Comparison of ENCODE assay signal across 23 cellular contexts in the genomic region with DNA sequence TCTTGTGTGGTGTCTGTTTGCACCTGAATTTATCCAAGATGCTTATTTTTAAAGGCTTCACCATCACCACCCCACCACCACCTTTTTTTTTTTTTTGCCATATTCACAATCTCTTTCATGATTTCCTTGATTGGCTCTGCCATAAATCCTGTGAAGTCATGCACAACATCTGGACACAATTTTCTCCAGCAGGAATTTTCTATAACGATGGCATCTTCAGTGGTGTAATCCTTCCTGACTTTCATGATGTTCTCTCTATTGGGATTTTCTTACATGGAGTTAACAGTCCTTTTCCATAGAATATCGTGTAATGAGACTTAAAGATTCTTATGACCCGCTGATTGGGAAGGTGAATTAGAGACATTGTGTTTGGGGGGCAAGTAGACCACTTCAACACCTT. TPM values are rescaled to one million over a fixed set of nuclear protein-coding genes. Genes with fewer than 3 reads are reported as not detected.
DNase-seq lines count a peak whose midpoint lies in the region; ATAC-seq and TF ChIP-seq lines count a peak whose summit lies in the region.
"Had no signal": no experiment of that assay in that cellular context is flagged by ENCODE, and none has a peak within 500 bp of the region (broad histone marks: within the 10 kb centered on the region; RNA-seq: fewer than 3 reads in every experiment).

No MANE protein-coding gene starts in this region.

- no peak overlapping the region for H3K4me3 ChIP-seq in smooth muscle cell
- H3K4me3 ChIP-seq: gastrocnemius medialis, lower lobe of right lung, thoracic aorta had no signal

- TF ChIP-seq CTCF in HFFc6 (IDR thresholded peaks at IDR 0.05) (no peak), nephron progenitor cell (IDR thresholded peaks at IDR 0.05) (no peak), smooth muscle cell (IDR thresholded peaks at IDR 0.05; ENCODE audit: borderline replicate concordance, insufficient read depth, poor library complexity, severe bottlenecking) (no peak)

- POLR2A ChIA-PET in activated naive CD8-positive, alpha-beta T cell treated with anti-CD3 and anti-CD28 coated beads, Interleukin-2, amount 10 ng/mL, durations not matched to agents 7 days and 5 days (lab: Charles Lee): no interaction called here

- peak overlapping the region; percentile 46 to 90 for H3K4me3 Mint-ChIP-seq in activated T-cell treated with anti-CD3 and anti-CD28 coated beads, Interleukin-2, amount 50 U/mL, for 72 hours
- no peak overlapping the region for H3K4me3 Mint-ChIP-seq in activated T-cell treated with anti-CD3 and anti-CD28 coated beads, Interleukin-2, amount 50 U/mL, for 4 hours
- H3K4me3 Mint-ChIP-seq in HFFc6 (no peak overlapping the region; the same call in 1 of the 2 replicates), nephron progenitor cell (no peak overlapping the region)
- peak overlapping the region; percentile 3 for H3K4me3 Mint-ChIP-seq in activated naive CD8-positive, alpha-beta T cell treated with anti-CD3 and anti-CD28 coated beads, Interleukin-2, amount 10 ng/mL, durations not matched to agents 7 days and 5 days
- H3K4me3 Mint-ChIP-seq: activated CD4-positive, alpha-beta memory T cell treated with anti-CD3 and anti-CD28 coated beads, Interleukin-2, amount 10 ng/mL, durations not matched to agents 7 days and 5 days; CD14-positive monocyte had no signal

- H3K4me2 ChIP-seq in smooth muscle cell: no peak overlapping the region

- peaks cover 11 to 29% of the 10 kb centered on the region in 2 donors for H3K36me3 Mint-ChIP-seq in activated T-cell treated with anti-CD3 and anti-CD28 coated beads, Interleukin-2, amount 50 U/mL, for 72 hours (ENCODE audit: insufficient read depth in 2 of 2)
- H3K36me3 Mint-ChIP-seq in activated T-cell treated with anti-CD3 and anti-CD28 coated beads, Interleukin-2, amount 50 U/mL, for 4 hours (ENCODE audit: insufficient read depth): peaks cover 34% of the 10 kb centered on the region
- H3K36me3 Mint-ChIP-seq in HFFc6 (ENCODE audit: low read depth) (peaks cover 21% of the 10 kb centered on the region), nephron progenitor cell (ENCODE audit: low read depth) (peaks cover 53% of the 10 kb centered on the region)
- peaks cover 42% of the 10 kb centered on the region for H3K36me3 Mint-ChIP-seq in activated naive CD8-positive, alpha-beta T cell treated with anti-CD3 and anti-CD28 coated beads, Interleukin-2, amount 10 ng/mL, durations not matched to agents 7 days and 5 days

- no peak for ATAC-seq in activated T-cell treated with anti-CD3 and anti-CD28 coated beads, Interleukin-2, amount 50 U/mL, for 72 hours (replicated peaks in 1 of 2)
- ATAC-seq in activated T-cell treated with anti-CD3 and anti-CD28 coated beads, Interleukin-2, amount 50 U/mL, for 4 hours: no peak
- no peak for ATAC-seq in activated naive CD8-positive, alpha-beta T cell treated with anti-CD3 and anti-CD28 coated beads, Interleukin-2, amount 10 ng/mL, durations not matched to agents 7 days and 5 days (ENCODE audit: low read depth)
- no peak for ATAC-seq in GM21515 (IDR thresholded peaks at IDR 0.05; ENCODE audit: unreplicated experiment)
- ATAC-seq: gastrocnemius medialis, lower lobe of right lung, right cardiac atrium had no signal

- WGBS in smooth muscle cell (ENCODE audit: low lambda C conversion rate): 81% methylated on average over 3 of the region's 3 CpGs

- no peaks in the 10 kb centered on the region for H3K36me3 ChIP-seq in smooth muscle cell (ENCODE audit: low read depth)
- H3K36me3 ChIP-seq: gastrocnemius medialis, lower lobe of right lung, thoracic aorta had no signal

- no peaks in the 10 kb centered on the region for H3K9me3 ChIP-seq in smooth muscle cell (replicated peaks; ENCODE audit: low read depth)
- H3K9me3 ChIP-seq: gastrocnemius medialis, lower lobe of right lung, thoracic aorta had no signal

- peaks cover 88% of the 10 kb centered on the region for H3K79me2 ChIP-seq in smooth muscle cell (ENCODE audit: low read depth)

- peaks cover 94% of the 10 kb centered on the region for H3K4me1 Mint-ChIP-seq in activated T-cell treated with anti-CD3 and anti-CD28 coated beads, Interleukin-2, amount 50 U/mL, for 72 hours (ENCODE audit: low read depth)
- H3K4me1 Mint-ChIP-seq in activated T-cell treated with anti-CD3 and anti-CD28 coated beads, Interleukin-2, amount 50 U/mL, for 4 hours (ENCODE audit: low read depth): peaks cover 82% of the 10 kb centered on the region
- H3K4me1 Mint-ChIP-seq in HFFc6 (ENCODE audit: low read depth): peaks cover 57% of the 10 kb centered on the region
- H3K4me1 Mint-ChIP-seq in activated naive CD8-positive, alpha-beta T cell treated with anti-CD3 and anti-CD28 coated beads, Interleukin-2, amount 10 ng/mL, durations not matched to agents 7 days and 5 days: peaks cover 45% of the 10 kb centered on the region
- H3K4me1 Mint-ChIP-seq in nephron progenitor cell: peaks cover 18% of the 10 kb centered on the region

- H2AFZ ChIP-seq in smooth muscle cell (ENCODE audit: low read depth): no peak overlapping the region

- H3K9ac ChIP-seq in smooth muscle cell (ENCODE audit: low read depth): no peak overlapping the region

- H3K9me3 Mint-ChIP-seq in activated T-cell treated with anti-CD3 and anti-CD28 coated beads, Interleukin-2, amount 50 U/mL, for 72 hours: no peaks in the 10 kb centered on the region
- no peaks in the 10 kb centered on the region for H3K9me3 Mint-ChIP-seq in activated T-cell treated with anti-CD3 and anti-CD28 coated beads, Interleukin-2, amount 50 U/mL, for 4 hours
- H3K9me3 Mint-ChIP-seq in HFFc6: no peaks in the 10 kb centered on the region
- H3K9me3 Mint-ChIP-seq in activated naive CD8-positive, alpha-beta T cell treated with anti-CD3 and anti-CD28 coated beads, Interleukin-2, amount 10 ng/mL, durations not matched to agents 7 days and 5 days: no peaks in the 10 kb centered on the region
- H3K9me3 Mint-ChIP-seq in nephron progenitor cell: no peaks in the 10 kb centered on the region
- H3K9me3 Mint-ChIP-seq: activated CD4-positive, alpha-beta memory T cell treated with anti-CD3 and anti-CD28 coated beads, Interleukin-2, amount 10 ng/mL, durations not matched to agents 7 days and 5 days; CD14-positive monocyte had no signal

- DNase-seq in activated T-cell treated with anti-CD3 and anti-CD28 coated beads, Interleukin-2, amount 50 U/mL, for 72 hours: no peak
- no peak for DNase-seq in activated T-cell treated with anti-CD3 and anti-CD28 coated beads, Interleukin-2, amount 50 U/mL, for 4 hours
- DNase-seq in HFFc6: no peak
- no peak for DNase-seq in activated naive CD8-positive, alpha-beta T cell treated with anti-CD3 and anti-CD28 coated beads, Interleukin-2, amount 10 ng/mL, durations not matched to agents 7 days and 5 days
- no peak for DNase-seq in nephron progenitor cell
- DNase-seq in smooth muscle cell (lab: John Stamatoyannopoulos, UW; ENCODE audit: unreplicated experiment): no peak
- DNase-seq in NCI-H82 (lab: John Stamatoyannopoulos, UW): no peak
- DNase-seq: ACHN; activated CD4-positive, alpha-beta memory T cell treated with anti-CD3 and anti-CD28 coated beads, Interleukin-2, amount 10 ng/mL, durations not matched to agents 7 days and 5 days; activated T-cell treated with anti-CD3 and anti-CD28 coated beads, Interleukin-2, amount 50 U/mL, for 48 hours; amygdala; DMS153; gastrocnemius medialis; GF-D8; KBM-7; lower lobe of right lung; NCI-H1694 treated with DMSO at 0.1 percent for 48 hours; NCI-H226; right cardiac atrium; SHP77 had no signal

- H3K27me3 ChIP-seq in smooth muscle cell (ENCODE audit: low read depth): no peaks in the 10 kb centered on the region
- H3K27me3 ChIP-seq: gastrocnemius medialis had no signal

- no peak overlapping the region for H3K27ac ChIP-seq in smooth muscle cell (ENCODE audit: low read depth)
- H3K27ac ChIP-seq: gastrocnemius medialis, lower lobe of right lung, thoracic aorta had no signal

- no peaks in the 10 kb centered on the region for H3K4me1 ChIP-seq in smooth muscle cell (ENCODE audit: low read depth)

- peak overlapping the region; percentile 92 for H3K27ac Mint-ChIP-seq in activated T-cell treated with anti-CD3 and anti-CD28 coated beads, Interleukin-2, amount 50 U/mL, for 72 hours
- H3K27ac Mint-ChIP-seq in HFFc6 (peak overlapping the region; percentile 39; the same call in 1 of the 2 replicates), nephron progenitor cell (peak overlapping the region; percentile 64)
- peak overlapping the region; percentile 52 for H3K27ac Mint-ChIP-seq in activated naive CD8-positive, alpha-beta T cell treated with anti-CD3 and anti-CD28 coated beads, Interleukin-2, amount 10 ng/mL, durations not matched to agents 7 days and 5 days
- H3K27ac Mint-ChIP-seq: activated CD4-positive, alpha-beta memory T cell treated with anti-CD3 and anti-CD28 coated beads, Interleukin-2, amount 10 ng/mL, durations not matched to agents 7 days and 5 days; CD14-positive monocyte had no signal

- no peaks in the 10 kb centered on the region for H3K27me3 Mint-ChIP-seq in activated T-cell treated with anti-CD3 and anti-CD28 coated beads, Interleukin-2, amount 50 U/mL, for 72 hours (ENCODE audit: low read depth)
- H3K27me3 Mint-ChIP-seq in activated T-cell treated with anti-CD3 and anti-CD28 coated beads, Interleukin-2, amount 50 U/mL, for 4 hours (ENCODE audit: low read depth): no peaks in the 10 kb centered on the region
- H3K27me3 Mint-ChIP-seq in HFFc6 (ENCODE audit: insufficient read depth) (no peaks in the 10 kb centered on the region), nephron progenitor cell (ENCODE audit: low read depth, poor library complexity) (no peaks in the 10 kb centered on the region)
- no peaks in the 10 kb centered on the region for H3K27me3 Mint-ChIP-seq in activated naive CD8-positive, alpha-beta T cell treated with anti-CD3 and anti-CD28 coated beads, Interleukin-2, amount 10 ng/mL, durations not matched to agents 7 days and 5 days
- H3K27me3 Mint-ChIP-seq: activated CD4-positive, alpha-beta memory T cell treated with anti-CD3 and anti-CD28 coated beads, Interleukin-2, amount 10 ng/mL, durations not matched to agents 7 days and 5 days had no signal

- no peaks in the 10 kb centered on the region for H3F3A ChIP-seq in smooth muscle cell (ENCODE audit: low read depth)

- H4K20me1 ChIP-seq in smooth muscle cell (ENCODE audit: low read depth): peaks cover 88% of the 10 kb centered on the region

RNA-seq across cellular contexts. Expression of a gene that starts 17.8 kb away (rescaled TPM):
- total RNA-seq in activated T-cell treated with anti-CD3 and anti-CD28 coated beads, Interleukin-2, amount 50 U/mL, for 72 hours: 10 to 100 TPM; 43.4 to 48.4 TPM
- total RNA-seq in activated T-cell treated with anti-CD3 and anti-CD28 coated beads, Interleukin-2, amount 50 U/mL, for 4 hours: 10 to 100 TPM; 54.8 to 60.4 (median 54.9) TPM
- total RNA-seq in HFFc6 (2021; fragmentation: NEBNext Ultra II Directional; extraction: Animal tissue kit (Norgen Biotek cat#: 25700)): 10 to 100 TPM; 51.9 to 69.1 (median 59.4) TPM
- 10 to 100 TPM; 52.8 to 54.2 TPM for total RNA-seq in activated naive CD8-positive, alpha-beta T cell treated with anti-CD3 and anti-CD28 coated beads, Interleukin-2, amount 10 ng/mL, durations not matched to agents 7 days and 5 days
- total RNA-seq in smooth muscle cell: 43.0 and 47.4 TPM in 2 replicates
- 14.5 and 16.9 TPM in 2 replicates for polyA plus RNA-seq in smooth muscle cell

RNA-seq across cellular contexts. Expression of a gene that starts 21.0 kb away (rescaled TPM):
- 100 to 1,000 TPM; 113 to 121 TPM for total RNA-seq in activated T-cell treated with anti-CD3 and anti-CD28 coated beads, Interleukin-2, amount 50 U/mL, for 72 hours
- 100 to 1,000 TPM; 102 to 116 (median 115) TPM for total RNA-seq in activated T-cell treated with anti-CD3 and anti-CD28 coated beads, Interleukin-2, amount 50 U/mL, for 4 hours
- total RNA-seq in HFFc6 (2021; fragmentation: NEBNext Ultra II Directional; extraction: Animal tissue kit (Norgen Biotek cat#: 25700)): 100 to 1,000 TPM in 4 of 6 experiments, 10 to 100 TPM in 2; 51.0 to 154 (median 119) TPM
- 100 to 1,000 TPM; 145 to 159 TPM for total RNA-seq in activated naive CD8-positive, alpha-beta T cell treated with anti-CD3 and anti-CD28 coated beads, Interleukin-2, amount 10 ng/mL, durations not matched to agents 7 days and 5 days
- total RNA-seq in smooth muscle cell: 1.9 and 2.1 TPM in 2 replicates
- 2.7 and 4.0 TPM in 2 replicates for polyA plus RNA-seq in smooth muscle cell

RNA-seq across cellular contexts. Expression of a gene that starts 25.8 kb away (rescaled TPM):
- total RNA-seq in activated T-cell treated with anti-CD3 and anti-CD28 coated beads, Interleukin-2, amount 50 U/mL, for 72 hours: 1 to 10 TPM; 4.5 to 5.0 TPM
- total RNA-seq in activated T-cell treated with anti-CD3 and anti-CD28 coated beads, Interleukin-2, amount 50 U/mL, for 4 hours: 1 to 10 TPM; 3.5 to 4.3 (median 3.6) TPM
- 1 to 10 TPM in 4 of 6 experiments, under 1 TPM in 2; 0.91 to 1.7 (median 1.2) TPM for total RNA-seq in HFFc6 (2021; fragmentation: NEBNext Ultra II Directional; extraction: Animal tissue kit (Norgen Biotek cat#: 25700))
- 1 to 10 TPM; 2.6 to 3.0 TPM for total RNA-seq in activated naive CD8-positive, alpha-beta T cell treated with anti-CD3 and anti-CD28 coated beads, Interleukin-2, amount 10 ng/mL, durations not matched to agents 7 days and 5 days
- total RNA-seq in smooth muscle cell: 2.2 and 3.9 TPM in 2 replicates
- 0.45 and 0.66 TPM in 2 replicates for polyA plus RNA-seq in smooth muscle cell
- polyA plus RNA-seq: CD14-positive monocyte had no signal

Comparison
In these comparisons a context has a peak if more than half of its experiments do, and no peak if none do; other contexts are left out.
1. H3K4me3 Mint-ChIP-seq: peak in activated T-cell treated with anti-CD3 and anti-CD28 coated beads, Interleukin-2, amount 50 U/mL, for 72 hours (2 of 2) and activated naive CD8-positive, alpha-beta T cell treated with anti-CD3 and anti-CD28 coated beads, Interleukin-2, amount 10 ng/mL, durations not matched to agents 7 days and 5 days (single experiment); none in activated T-cell treated with anti-CD3 and anti-CD28 coated beads, Interleukin-2, amount 50 U/mL, for 4 hours (single experiment), HFFc6 (single experiment) and nephron progenitor cell (single experiment).
2. H3K27ac Mint-ChIP-seq: peak in every context shown above with its lines; median percentile 92 in activated T-cell treated with anti-CD3 and anti-CD28 coated beads, Interleukin-2, amount 50 U/mL, for 72 hours; 64 in nephron progenitor cell; 52 in activated naive CD8-positive, alpha-beta T cell treated with anti-CD3 and anti-CD28 coated beads, Interleukin-2, amount 10 ng/mL, durations not matched to agents 7 days and 5 days; 39 in HFFc6.
3. RNA of a gene that starts 21.0 kb away (total RNA-seq): 145 to 159 TPM in activated naive CD8-positive, alpha-beta T cell treated with anti-CD3 and anti-CD28 coated beads, Interleukin-2, amount 10 ng/mL, durations not matched to agents 7 days and 5 days, 51.0 to 154 TPM in HFFc6, 113 to 121 TPM in activated T-cell treated with anti-CD3 and anti-CD28 coated beads, Interleukin-2, amount 50 U/mL, for 72 hours and 102 to 116 TPM in activated T-cell treated with anti-CD3 and anti-CD28 coated beads, Interleukin-2, amount 50 U/mL, for 4 hours; 1.9 to 2.1 TPM in smooth muscle cell; every median in the first group is over 10 times any median in the second.